Comparison of ENCODE assay signal across 1 cellular context in the genomic region with DNA sequence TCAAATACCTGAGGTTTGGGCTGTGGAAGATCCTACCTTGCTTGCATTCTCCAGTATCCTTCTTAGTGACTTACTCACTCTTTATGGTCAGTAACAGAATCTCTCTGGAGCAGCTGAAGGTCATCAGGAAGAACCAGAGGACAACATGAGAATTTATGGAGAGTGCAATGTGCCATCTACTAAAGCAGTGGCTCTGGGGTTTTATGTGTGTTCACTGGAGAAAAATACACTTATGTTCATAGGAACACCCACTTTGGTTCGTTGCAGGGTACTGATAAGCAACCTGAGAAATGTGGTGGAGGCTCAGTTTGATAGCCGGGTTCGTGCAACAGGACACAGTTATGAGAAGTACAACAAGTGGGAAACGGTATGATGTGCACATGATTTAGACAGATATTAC.
TF ChIP-seq lines count a peak whose summit lies in the region.

No MANE protein-coding gene starts in this region.

TF ChIP-seq in GM12878, 131 proteins besides CTCF, POLR2A, EP300 and RAD21 (continued from another document):
- TF ChIP-seq BCLAF1 (IDR thresholded peaks at IDR 0.05) (no peak), SIN3A (IDR thresholded peaks at IDR 0.05; ENCODE audit: low read depth, low read length) (no peak), STAT3 (IDR thresholded peaks at IDR 0.05; ENCODE audit: low read depth, low read length) (no peak), KAT2A (conservative IDR thresholded peaks at IDR 0.05; ENCODE audit: control insufficient read depth, low read depth, low read length) (no peak), ZBED1 (IDR thresholded peaks at IDR 0.05; ENCODE audit: borderline replicate concordance) (no peak)
